ENCODE assay signal across 8 cellular contexts in the genomic region with DNA sequence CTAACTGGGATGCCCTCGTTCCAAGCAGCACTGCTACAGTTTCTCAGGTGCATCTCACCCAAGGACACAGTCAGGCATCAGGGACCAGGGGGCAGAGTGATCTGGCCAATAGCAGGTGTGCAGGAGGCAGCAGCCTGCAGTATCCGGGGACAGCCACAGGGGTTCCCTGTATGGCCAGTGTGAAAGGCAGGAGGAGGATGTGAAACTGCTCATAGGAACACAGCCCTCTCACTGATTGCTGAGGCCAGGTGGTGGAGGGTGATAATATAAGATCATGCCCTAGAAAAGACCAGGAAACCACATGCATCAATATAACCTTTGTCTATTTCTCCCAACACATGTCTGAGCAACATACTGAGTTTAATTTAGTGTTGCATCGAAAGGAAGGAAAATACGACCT.
A peak's percentile ranks its signal among the peaks of the same experiment; 100 is the strongest.
DNase-seq lines count a peak whose midpoint lies in the region; ATAC-seq and TF ChIP-seq lines count a peak whose summit lies in the region.

No MANE protein-coding gene starts in this region.

- H3K9me3 Mint-ChIP-seq in GM23338: no peaks in the 10 kb centered on the region

- H3K4me1 ChIP-seq in GM23338 (ENCODE audit: insufficient read depth) (no peaks in the 10 kb centered on the region), esophagus muscularis mucosa (no peaks in the 10 kb centered on the region)

- no peaks in the 10 kb centered on the region for H3K27me3 Mint-ChIP-seq in GM23338 (ENCODE audit: insufficient read depth, low read depth, poor library complexity)

- H3K27ac Mint-ChIP-seq in GM23338: no peak overlapping the region

- H3F3A ChIP-seq in GM23338 (replicated peaks; ENCODE audit: low read depth): no peaks in the 10 kb centered on the region

- no peaks in the 10 kb centered on the region for H3K36me3 Mint-ChIP-seq in GM23338 (ENCODE audit: low read depth)

- H3K4me3 ChIP-seq in GM23338 (no peak overlapping the region), esophagus muscularis mucosa (no peak overlapping the region)

- H4K20me1 ChIP-seq in GM23338 (replicated peaks; ENCODE audit: insufficient read depth): no peaks in the 10 kb centered on the region

- H3K4me3 Mint-ChIP-seq in GM23338: no peak overlapping the region

- intact Hi-C loops in esophagus muscularis mucosa (cut with DNase I): no loop called here

- in situ Hi-C loops in KBM-7 (cut with MboI; ENCODE audit: low pct_unique_long_range_greater_than_20kb, low sequenced_read_pairs): no loop called here

- TF ChIP-seq CTCF in GM23338 (conservative IDR thresholded peaks at IDR 0.05; ENCODE audit: low read depth in 2 of 2): peak; percentile 51 to 57
- TF ChIP-seq CTCF in esophagus muscularis mucosa (IDR thresholded peaks at IDR 0.05): no peak

- peaks cover 5% of the 10 kb centered on the region for H3K9me2 ChIP-seq in GM23338 (ENCODE audit: insufficient read depth)

- TF ChIP-seq EP300 in esophagus muscularis mucosa (IDR thresholded peaks at IDR 0.05): no peak

- no peak overlapping the region for H3K4me2 ChIP-seq in GM23338

- H3K4me1 Mint-ChIP-seq in GM23338: peaks cover 3% of the 10 kb centered on the region

- H2AFZ ChIP-seq in GM23338: no peak overlapping the region

- no peak for TF ChIP-seq POLR2A in esophagus muscularis mucosa (IDR thresholded peaks at IDR 0.05; ENCODE audit: low read depth)

- no peak overlapping the region for H3K27ac ChIP-seq in GM23338 (ENCODE audit: low read depth)
- no peak overlapping the region for H3K27ac ChIP-seq in esophagus muscularis mucosa (replicated peaks in 1 of 4)

- H3K27me3 ChIP-seq in GM23338 (ENCODE audit: insufficient read depth) (no peaks in the 10 kb centered on the region), esophagus muscularis mucosa (no peaks in the 10 kb centered on the region)

- H3K36me3 ChIP-seq in GM23338 (ENCODE audit: insufficient read depth): no peaks in the 10 kb centered on the region
- no peaks in the 10 kb centered on the region for H3K36me3 ChIP-seq in esophagus muscularis mucosa

- ATAC-seq in GM18511 (IDR thresholded peaks at IDR 0.05; ENCODE audit: unreplicated experiment) (peak; percentile 100), GM23338 (peak; percentile 100)

- WGBS in esophagus muscularis mucosa: 69% methylated on average over 4 of the region's 4 CpGs

- DNase-seq in GM23338 (ENCODE audit: low spot score) (peak; percentile 80), KBM-7 (peak; percentile 6), ecto neural progenitor cell (ENCODE audit: low spot score) (peak; percentile 58), A172 (ENCODE audit: low spot score) (no peak), esophagus muscularis mucosa (ENCODE audit: extremely low spot score) (no peak), NCI-H1694 (lab: John Stamatoyannopoulos, UW) (no peak), NCI-H2196 (lab: John Stamatoyannopoulos, UW; ENCODE audit: unreplicated experiment) (no peak)

- H3K79me2 ChIP-seq in GM23338 (replicated peaks; ENCODE audit: insufficient read depth): no peaks in the 10 kb centered on the region

- H3K9me3 ChIP-seq in esophagus muscularis mucosa: no peaks in the 10 kb centered on the region

TF ChIP-seq in GM23338, 12 proteins besides CTCF, POLR2A, EP300 and RAD21:
- TF ChIP-seq NANOG (IDR thresholded peaks at IDR 0.05; ENCODE audit: borderline replicate concordance) (no peak), ZNF331 (CRISPR knock-in tag; IDR thresholded peaks at IDR 0.05; ENCODE audit: low read depth) (no peak), POLR2AphosphoS5 (IDR thresholded peaks at IDR 0.05; ENCODE audit: low read depth) (no peak), JUNB (IDR thresholded peaks at IDR 0.05; ENCODE audit: unreplicated experiment) (no peak)

Comparison
In these comparisons a context has a peak if more than half of its experiments do, and no peak if none do; other contexts are left out.
1. DNase-seq: peak in GM23338 (single experiment), KBM-7 (single experiment) and ecto neural progenitor cell (single experiment); none in A172 (single experiment), esophagus muscularis mucosa (single experiment), NCI-H1694 (single experiment) and NCI-H2196 (single experiment).
2. CTCF ChIP-seq: peak in GM23338 (2 of 2); none in esophagus muscularis mucosa (0 of 3).